Comparison of ENCODE assay signal across 17 cellular contexts in the genomic region with DNA sequence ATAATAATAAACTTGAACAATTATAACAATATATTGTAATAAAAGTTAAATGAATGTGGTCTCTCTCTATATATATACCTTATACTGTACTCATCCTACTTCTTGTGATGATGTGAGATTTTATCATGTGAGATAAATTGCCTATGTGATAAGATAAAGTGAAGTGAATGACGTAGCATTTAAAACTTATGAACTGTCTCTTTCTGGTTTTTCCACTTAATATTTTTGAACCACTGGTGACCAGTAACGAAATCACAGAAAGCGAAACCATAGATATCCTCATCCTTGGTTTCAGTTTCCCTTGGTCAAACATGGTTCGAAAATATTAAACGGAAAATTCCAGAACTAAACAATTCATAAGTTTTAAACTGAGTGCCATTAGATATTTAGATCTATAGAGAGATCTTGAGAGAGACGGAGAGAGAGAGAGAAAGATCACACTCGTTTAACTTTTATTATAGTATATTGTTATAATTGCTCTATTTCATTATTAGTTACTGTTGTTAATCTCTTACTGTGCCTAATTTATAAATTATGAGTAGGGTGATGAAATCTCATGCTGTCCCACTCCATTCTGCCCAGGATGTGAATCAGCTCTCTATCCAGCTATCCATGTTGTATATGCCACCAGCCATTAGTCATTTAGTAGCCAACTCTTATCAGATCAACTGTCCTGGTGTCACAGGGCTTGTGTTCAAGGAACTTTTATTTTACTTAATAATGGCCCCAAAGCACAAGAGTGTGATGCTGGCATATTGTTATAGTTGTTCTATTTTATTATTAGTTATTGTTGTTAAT.
DNase-seq lines count a peak whose midpoint lies in the region; ATAC-seq, FAIRE-seq and TF ChIP-seq lines count a peak whose summit lies in the region.
"Had no signal": no experiment of that assay in that cellular context is flagged by ENCODE, and none has a peak within 500 bp of the region (broad histone marks: within the 10 kb centered on the region; RNA-seq: fewer than 3 reads in every experiment).

No MANE protein-coding gene starts in this region.

- H4K91ac ChIP-seq in mesenchymal stem cell (ENCODE audit: low read length), result no peak overlapping the region

- H3K23ac ChIP-seq in mesenchymal stem cell (ENCODE audit: low read length in 2 of 2), result no peak overlapping the region

- ATAC-seq in GM19463 (IDR thresholded peaks at IDR 0.05; ENCODE audit: unreplicated experiment), result no peak

- FAIRE-seq in astrocyte (lab: Jason Lieb, UNC), result no peak
- FAIRE-seq: endometrium, GM12891 had no signal

- H3K27me3 Mint-ChIP-seq in astrocyte (ENCODE audit: low read depth, unreplicated experiment) (no peaks in the 10 kb centered on the region), chondrocyte (ENCODE audit: low read depth) (no peaks in the 10 kb centered on the region)
- H3K27me3 Mint-ChIP-seq in activated naive CD4-positive, alpha-beta T cell treated with anti-CD3 and anti-CD28 coated beads, Interleukin-2, amount 10 ng/mL, durations not matched to agents 7 days and 5 days, result no peaks in the 10 kb centered on the region
- H3K27me3 Mint-ChIP-seq: activated CD4-positive, alpha-beta memory T cell treated with anti-CD3 and anti-CD28 coated beads for 36 hours had no signal

- 62% methylated on average over 3 of the region's 7 CpGs for WGBS in mesenchymal stem cell

- no peak overlapping the region for H2BK120ac ChIP-seq in mesenchymal stem cell (ENCODE audit: low read depth, low read length)

- no peak overlapping the region for H2BK5ac ChIP-seq in mesenchymal stem cell (ENCODE audit: low read depth, low read length, poor library complexity, severe bottlenecking)

- H3K36me3 ChIP-seq in ACC112 (ENCODE audit: insufficient read depth, low read length) (no peaks in the 10 kb centered on the region), astrocyte (ENCODE audit: insufficient read depth, low read length) (peaks cover 4% of the 10 kb centered on the region), mesenchymal stem cell (ENCODE audit: control insufficient read depth in 1 of 2, insufficient read depth in 2 of 2, low read depth in 1 of 2, low read length in 2 of 2) (peaks cover 4 to 9% of the 10 kb centered on the region in 2 experiments)

- peak; percentile 80 for DNase-seq in M059J (ENCODE audit: low read depth)
- DNase-seq in astrocyte (ENCODE audit: low read depth), result no peak
- DNase-seq in mesenchymal stem cell, result peak; percentile 78
- DNase-seq in chondrocyte (ENCODE audit: low spot score), result no peak
- no peak for DNase-seq in activated naive CD4-positive, alpha-beta T cell treated with anti-CD3 and anti-CD28 coated beads, Interleukin-2, amount 10 ng/mL, durations not matched to agents 7 days and 5 days
- DNase-seq in NCI-H1694 (lab: John Stamatoyannopoulos, UW), result no peak
- DNase-seq: activated CD4-positive, alpha-beta memory T cell treated with anti-CD3 and anti-CD28 coated beads for 36 hours; activated gamma-delta T cell; hippocampal formation; NCI-H2171; occipital lobe had no signal

- no peak overlapping the region for H2BK12ac ChIP-seq in mesenchymal stem cell (ENCODE audit: low read length in 2 of 2)

- H3K79me2 ChIP-seq in ACC112 (ENCODE audit: control insufficient read depth, insufficient read depth, low read length, unreplicated experiment) (no peaks in the 10 kb centered on the region), astrocyte (ENCODE audit: insufficient read depth, low read length) (no peaks in the 10 kb centered on the region)

- H3K9ac ChIP-seq in astrocyte (ENCODE audit: low read length) (no peak overlapping the region), mesenchymal stem cell (ENCODE audit: low read length) (no peak overlapping the region)

- no peaks in the 10 kb centered on the region for H3K36me3 Mint-ChIP-seq in astrocyte (ENCODE audit: low read depth, unreplicated experiment)
- H3K36me3 Mint-ChIP-seq in chondrocyte (ENCODE audit: low read depth), result no peaks in the 10 kb centered on the region
- H3K36me3 Mint-ChIP-seq in activated naive CD4-positive, alpha-beta T cell treated with anti-CD3 and anti-CD28 coated beads, Interleukin-2, amount 10 ng/mL, durations not matched to agents 7 days and 5 days, result peaks cover 18% of the 10 kb centered on the region

- H4K20me1 ChIP-seq in astrocyte (ENCODE audit: insufficient read depth, low read length), result no peaks in the 10 kb centered on the region

- H3K27me3 ChIP-seq in ACC112 (ENCODE audit: insufficient read depth, low read length) (no peaks in the 10 kb centered on the region), astrocyte (ENCODE audit: insufficient read depth, low read length) (no peaks in the 10 kb centered on the region), mesenchymal stem cell (ENCODE audit: control insufficient read depth in 1 of 2, insufficient read depth in 1 of 2, low read length in 2 of 2) (no peaks in the 10 kb centered on the region)

- CTCF ChIA-PET in activated naive CD4-positive, alpha-beta T cell treated with anti-CD3 and anti-CD28 coated beads, Interleukin-2, amount 10 ng/mL, durations not matched to agents 7 days and 5 days (lab: Charles Lee), result no interaction called here

- H3K27ac ChIP-seq in ACC112 (ENCODE audit: low read depth, low read length), result peak overlapping the region; percentile 80
- H3K27ac ChIP-seq in astrocyte (ENCODE audit: low read depth, low read length), result no peak overlapping the region
- H3K27ac ChIP-seq in mesenchymal stem cell (ENCODE audit: low read length, poor library complexity, severe bottlenecking), result no peak overlapping the region

- no peak overlapping the region for H3K14ac ChIP-seq in mesenchymal stem cell (ENCODE audit: low read length in 2 of 2)

- no peak overlapping the region for H3K4me3 Mint-ChIP-seq in astrocyte (ENCODE audit: unreplicated experiment)
- no peak overlapping the region for H3K4me3 Mint-ChIP-seq in chondrocyte (ENCODE audit: unreplicated experiment)
- H3K4me3 Mint-ChIP-seq in activated naive CD4-positive, alpha-beta T cell treated with anti-CD3 and anti-CD28 coated beads, Interleukin-2, amount 10 ng/mL, durations not matched to agents 7 days and 5 days, result no peak overlapping the region
- H3K4me3 Mint-ChIP-seq: activated CD4-positive, alpha-beta memory T cell treated with anti-CD3 and anti-CD28 coated beads for 36 hours; T-helper 1 cell treated with Interleukin-12 subunit alpha and Interleukin-12 subunit beta and Interleukin-4 antibody, amounts not matched to agents 30 μg/mL and 1 μg/mL, for 36 hours had no signal

- peaks cover 9% of the 10 kb centered on the region for H3K79me1 ChIP-seq in mesenchymal stem cell (replicated peaks; ENCODE audit: low read length, poor library complexity, severe bottlenecking)

- no peak overlapping the region for H3K18ac ChIP-seq in mesenchymal stem cell (ENCODE audit: low read depth in 1 of 2, low read length in 2 of 2)

- no peak overlapping the region for H2AK5ac ChIP-seq in mesenchymal stem cell (ENCODE audit: low read length, severe bottlenecking)

- H3K27ac Mint-ChIP-seq in astrocyte (ENCODE audit: unreplicated experiment) (peak overlapping the region; percentile 85), chondrocyte (ENCODE audit: unreplicated experiment) (no peak overlapping the region)
- H3K27ac Mint-ChIP-seq in activated naive CD4-positive, alpha-beta T cell treated with anti-CD3 and anti-CD28 coated beads, Interleukin-2, amount 10 ng/mL, durations not matched to agents 7 days and 5 days, result no peak overlapping the region
- H3K27ac Mint-ChIP-seq: activated CD4-positive, alpha-beta memory T cell treated with anti-CD3 and anti-CD28 coated beads for 36 hours; T-helper 1 cell treated with Interleukin-12 subunit alpha and Interleukin-12 subunit beta and Interleukin-4 antibody, amounts not matched to agents 30 μg/mL and 1 μg/mL, for 36 hours had no signal

- no peak overlapping the region for H4K8ac ChIP-seq in mesenchymal stem cell (ENCODE audit: low read length)

- peak overlapping the region; percentile 7 for H2AFZ ChIP-seq in ACC112 (ENCODE audit: low read length, unreplicated experiment)
- H2AFZ ChIP-seq in astrocyte (ENCODE audit: low read depth, low read length), result no peak overlapping the region
- no peak overlapping the region for H2AFZ ChIP-seq in mesenchymal stem cell (ENCODE audit: low read depth, low read length)

- H3K4me2 ChIP-seq in astrocyte (ENCODE audit: low read length), result no peak overlapping the region
- H3K4me2 ChIP-seq in mesenchymal stem cell (ENCODE audit: low read length, poor library complexity, severe bottlenecking), result no peak overlapping the region

- no peaks in the 10 kb centered on the region for H3K9me3 ChIP-seq in astrocyte (ENCODE audit: insufficient read depth, low read depth, low read length)
- H3K9me3 ChIP-seq in mesenchymal stem cell (ENCODE audit: control insufficient read depth, low read length), result no peaks in the 10 kb centered on the region

- H3K4me1 ChIP-seq in ACC112 (ENCODE audit: control insufficient read depth, insufficient read depth, low read length, unreplicated experiment) (peaks cover 10% of the 10 kb centered on the region), astrocyte (ENCODE audit: insufficient read depth, low read length) (no peaks in the 10 kb centered on the region), mesenchymal stem cell (ENCODE audit: control insufficient read depth, insufficient read depth, low read depth, low read length) (peaks cover 3% of the 10 kb centered on the region)

- no peak for TF ChIP-seq CTCF in astrocyte (IDR thresholded peaks at IDR 0.05; ENCODE audit: insufficient read depth, low read depth, low read length)
- no peak for TF ChIP-seq CTCF in chondrocyte (IDR thresholded peaks at IDR 0.05)

- H3K4ac ChIP-seq in mesenchymal stem cell (ENCODE audit: low read depth in 1 of 2, low read length in 2 of 2), result no peak overlapping the region

- no peaks in the 10 kb centered on the region for H3K9me3 Mint-ChIP-seq in astrocyte (ENCODE audit: unreplicated experiment)
- no peaks in the 10 kb centered on the region for H3K9me3 Mint-ChIP-seq in chondrocyte (ENCODE audit: low read depth)
- H3K9me3 Mint-ChIP-seq in activated naive CD4-positive, alpha-beta T cell treated with anti-CD3 and anti-CD28 coated beads, Interleukin-2, amount 10 ng/mL, durations not matched to agents 7 days and 5 days, result no peaks in the 10 kb centered on the region
- H3K9me3 Mint-ChIP-seq: activated CD4-positive, alpha-beta memory T cell treated with anti-CD3 and anti-CD28 coated beads for 36 hours; T-helper 1 cell treated with Interleukin-12 subunit alpha and Interleukin-12 subunit beta and Interleukin-4 antibody, amounts not matched to agents 30 μg/mL and 1 μg/mL, for 36 hours had no signal

- H2BK15ac ChIP-seq in mesenchymal stem cell (ENCODE audit: low read depth, poor library complexity, severe bottlenecking), result no peak overlapping the region

- H3K4me3 ChIP-seq in ACC112 (ENCODE audit: low read depth, low read length) (peak overlapping the region; percentile 42), astrocyte (ENCODE audit: insufficient read depth, low read depth, low read length) (no peak overlapping the region), mesenchymal stem cell (ENCODE audit: insufficient read depth in 1 of 2, low read depth in 1 of 2, low read length in 2 of 2) (no peak overlapping the region)
- H3K4me3 ChIP-seq: lung had no signal

- H3K4me1 Mint-ChIP-seq in astrocyte (ENCODE audit: low read depth, unreplicated experiment) (peaks cover 3% of the 10 kb centered on the region), chondrocyte (ENCODE audit: low read depth) (no peaks in the 10 kb centered on the region)
- H3K4me1 Mint-ChIP-seq in activated naive CD4-positive, alpha-beta T cell treated with anti-CD3 and anti-CD28 coated beads, Interleukin-2, amount 10 ng/mL, durations not matched to agents 7 days and 5 days, result peaks cover 4% of the 10 kb centered on the region

Comparison
In these comparisons a context has a peak if more than half of its experiments do, and no peak if none do; other contexts are left out.
1. DNase-seq: peak in M059J (single experiment) and mesenchymal stem cell (single experiment); none in astrocyte (single experiment), chondrocyte (single experiment), activated naive CD4-positive, alpha-beta T cell treated with anti-CD3 and anti-CD28 coated beads, Interleukin-2, amount 10 ng/mL, durations not matched to agents 7 days and 5 days (single experiment) and NCI-H1694 (single experiment).